ENCODE assay signal across 20 cellular contexts in the genomic region with DNA sequence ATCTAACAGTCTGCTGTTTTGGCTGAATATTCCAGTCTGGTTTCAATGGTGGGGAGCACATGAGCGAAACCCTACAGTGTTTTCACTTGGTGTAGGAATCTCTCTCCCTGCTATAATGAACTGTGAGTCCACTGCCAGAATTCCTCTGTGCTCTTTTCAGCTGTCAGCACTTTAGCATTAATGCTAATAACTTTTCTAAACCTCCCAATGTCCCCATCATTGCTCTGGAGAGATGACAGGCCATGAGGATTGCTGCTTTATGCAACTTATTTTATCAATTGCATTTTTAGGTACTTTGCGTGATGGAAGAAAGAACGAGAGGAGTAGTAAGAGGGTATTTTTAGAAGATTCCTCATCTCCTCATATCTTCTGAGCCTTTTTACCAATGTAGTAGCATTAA.
"Had no signal": no experiment of that assay in that cellular context is flagged by ENCODE, and none has a peak within 500 bp of the region (broad histone marks: within the 10 kb centered on the region; RNA-seq: fewer than 3 reads in every experiment).

No MANE protein-coding gene starts in this region.

- H3K27me3 Mint-ChIP-seq: activated CD4-positive, alpha-beta T cell treated with anti-CD3 and anti-CD28 coated beads for 36 hours; activated naive CD8-positive, alpha-beta T cell; naive B cell had no signal

- H3K36me3 ChIP-seq: ovary, spleen, tibial nerve, uterus had no signal

- H3K4me3 Mint-ChIP-seq: activated CD4-positive, alpha-beta T cell treated with anti-CD3 and anti-CD28 coated beads for 36 hours; activated naive CD8-positive, alpha-beta T cell; naive B cell; WTC11 had no signal

- DNase-seq: activated CD4-positive, alpha-beta T cell treated with anti-CD3 and anti-CD28 coated beads for 36 hours; activated CD4-positive, alpha-beta T cell treated with anti-CD3 and anti-CD28 coated beads, Interleukin-2, amount 50 U/mL, for 48 hours; caudate nucleus; erythroblast; head of caudate nucleus; left colon; midbrain; naive B cell; ovary; spleen; stimulated activated CD8-positive, alpha-beta memory T cell treated with anti-CD3 and anti-CD28 coated beads, Interleukin-4, amount 100 ng/mL, for 48 hours; stimulated activated naive CD4-positive, alpha-beta T cell treated with Interleukin-2 at 50 U/mL for 16 hours; substantia nigra; uterus had no signal

- H3K4me1 ChIP-seq: tibial nerve, uterus had no signal

- ATAC-seq: activated CD4-positive, alpha-beta T cell treated with anti-CD3 and anti-CD28 coated beads for 36 hours; sciatic nerve; WTC11 had no signal

- H3K9me3 Mint-ChIP-seq: naive B cell, WTC11 had no signal

- H3K4me3 ChIP-seq: lung, ovary, SK-N-MC, spleen, tibial nerve, uterus had no signal

- H3K27ac ChIP-seq: ovary, SK-N-MC, spleen, tibial nerve, uterus had no signal

- H3K36me3 Mint-ChIP-seq: naive B cell, WTC11 had no signal

- H3K27ac Mint-ChIP-seq: activated CD4-positive, alpha-beta T cell treated with anti-CD3 and anti-CD28 coated beads for 36 hours; activated naive CD8-positive, alpha-beta T cell had no signal

- H3K27me3 ChIP-seq: ovary, spleen, tibial nerve, uterus had no signal

- H3K9me3 ChIP-seq: ovary, spleen, tibial nerve, uterus had no signal
